In the genomic region with DNA sequence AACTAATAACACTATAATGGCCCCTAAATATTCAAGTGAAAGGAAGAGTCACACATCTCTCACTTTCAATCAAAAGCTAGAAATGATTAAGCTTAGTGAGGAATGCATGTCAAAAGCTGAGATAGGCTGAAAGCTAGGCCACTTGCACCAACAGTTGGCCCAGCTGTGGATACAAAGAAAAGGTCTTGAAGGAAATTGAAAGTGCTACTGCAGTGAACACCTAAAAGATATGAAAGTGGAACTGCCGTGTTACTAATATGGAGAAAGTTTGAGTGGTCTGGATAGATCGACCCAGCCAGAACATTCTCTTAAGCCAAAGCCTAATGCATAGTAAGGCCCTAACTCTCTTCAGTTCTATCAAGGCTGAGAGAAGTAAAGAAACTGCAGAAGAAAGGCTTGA, we compare ENCODE assay signal across 12 cellular contexts. TPM values are rescaled to one million over a fixed set of nuclear protein-coding genes. Genes with fewer than 3 reads are reported as not detected.
DNase-seq lines count a peak whose midpoint lies in the region; ATAC-seq and TF ChIP-seq lines count a peak whose summit lies in the region.
"Had no signal": no experiment of that assay in that cellular context is flagged by ENCODE, and none has a peak within 500 bp of the region (broad histone marks: within the 10 kb centered on the region; RNA-seq: fewer than 3 reads in every experiment).

No MANE protein-coding gene starts in this region.

- H3K9me3 ChIP-seq in CD4-positive, CD25-positive, alpha-beta regulatory T cell (ENCODE audit: control insufficient read depth in 2 of 2, low read length in 2 of 2), result no peaks in the 10 kb centered on the region
- no peaks in the 10 kb centered on the region for H3K9me3 ChIP-seq in Peyer's patch

- H3K4me1 ChIP-seq in CD4-positive, CD25-positive, alpha-beta regulatory T cell (ENCODE audit: control insufficient read depth, insufficient read depth, low read length, poor library complexity, severe bottlenecking), result peaks cover 14% of the 10 kb centered on the region
- H3K4me1 ChIP-seq in Peyer's patch, result no peaks in the 10 kb centered on the region

- H3K36me3 ChIP-seq in CD4-positive, CD25-positive, alpha-beta regulatory T cell (ENCODE audit: control insufficient read depth, insufficient read depth, low read length), result no peaks in the 10 kb centered on the region
- no peaks in the 10 kb centered on the region for H3K36me3 ChIP-seq in Peyer's patch

- H3K27ac ChIP-seq in CD4-positive, CD25-positive, alpha-beta regulatory T cell (ENCODE audit: insufficient read depth, low read length, poor library complexity, severe bottlenecking), result no peak overlapping the region
- H3K27ac ChIP-seq in Peyer's patch, result no peak overlapping the region
- H3K27ac ChIP-seq: C4-2B had no signal

- DNase-seq in CD4-positive, CD25-positive, alpha-beta regulatory T cell, result peak in 2 of 3 donors; percentile 6 to 79
- DNase-seq in NCI-H187 (lab: John Stamatoyannopoulos, UW) (no peak), middle frontal gyrus (ENCODE audit: extremely low spot score, low spot score) (no peak), Peyer's patch (no peak)
- DNase-seq in stimulated activated naive CD4-positive, alpha-beta T cell treated with Interleukin-2 at 50 U/mL for 16 hours (lab: John Stamatoyannopoulos, UW), result no peak
- DNase-seq: cerebellar nuclear complex, HFFc6, NCI-H510A had no signal

- TF ChIP-seq CTCF in Peyer's patch (IDR thresholded peaks at IDR 0.05), result no peak

- no peaks in the 10 kb centered on the region for H3K36me3 Mint-ChIP-seq in CD4-positive, CD25-positive, alpha-beta regulatory T cell

- H3K4me3 ChIP-seq in CD4-positive, CD25-positive, alpha-beta regulatory T cell (ENCODE audit: low read depth, low read length), result peak overlapping the region; percentile 70
- H3K4me3 ChIP-seq in Peyer's patch, result no peak overlapping the region

- peak; percentile 40 to 56 for ATAC-seq in CD4-positive, CD25-positive, alpha-beta regulatory T cell (ENCODE audit: low read depth in 2 of 2)
- ATAC-seq in GM18870 (IDR thresholded peaks at IDR 0.05; ENCODE audit: unreplicated experiment) (peak; percentile 100), HG02610 (IDR thresholded peaks at IDR 0.05; ENCODE audit: unreplicated experiment) (peak; percentile 100), HG03558 (IDR thresholded peaks at IDR 0.05; ENCODE audit: extremely low read depth, unreplicated experiment) (peak; percentile 100)

- H3K27ac Mint-ChIP-seq in CD4-positive, CD25-positive, alpha-beta regulatory T cell, result peak overlapping the region in 2 of 3 donors; percentile 4 to 91
- H3K27ac Mint-ChIP-seq: HFFc6 had no signal

- no peak for TF ChIP-seq POLR2A in Peyer's patch (IDR thresholded peaks at IDR 0.05)

- H3K4me3 Mint-ChIP-seq in CD4-positive, CD25-positive, alpha-beta regulatory T cell, result peak overlapping the region; percentile 3 to 75 (median 64)
- H3K4me3 Mint-ChIP-seq: HFFc6 had no signal

- H3K27me3 Mint-ChIP-seq in CD4-positive, CD25-positive, alpha-beta regulatory T cell, result peaks cover 27% of the 10 kb centered on the region

- H3K4me1 Mint-ChIP-seq in CD4-positive, CD25-positive, alpha-beta regulatory T cell, result peaks cover 6 to 17% (median 13%) of the 10 kb centered on the region in 4 donors

- H3K9me3 Mint-ChIP-seq in CD4-positive, CD25-positive, alpha-beta regulatory T cell, result peaks cover 0 to 4% (median 0%) of the 10 kb centered on the region in 7 donors
- H3K9me3 Mint-ChIP-seq: HFFc6 had no signal

- no peaks in the 10 kb centered on the region for H3K27me3 ChIP-seq in CD4-positive, CD25-positive, alpha-beta regulatory T cell (ENCODE audit: control insufficient read depth, insufficient read depth, low read length)
- no peaks in the 10 kb centered on the region for H3K27me3 ChIP-seq in Peyer's patch

RNA-seq across cellular contexts. Expression of gene SNX13, which starts 12.1 kb away (rescaled TPM):
- 32.5 TPM for total RNA-seq in CD4-positive, CD25-positive, alpha-beta regulatory T cell
- polyA plus RNA-seq in CD4-positive, CD25-positive, alpha-beta regulatory T cell, result 10 to 100 TPM; 11.9 to 13.1 (median 12.8) TPM
- total RNA-seq in Peyer's patch, result 10 to 100 TPM; 37.3 to 60.3 (median 48.8) TPM

Comparison
In these comparisons a context has a peak if more than half of its experiments do, and no peak if none do; other contexts are left out.
1. ATAC-seq: peak in every context shown above with its lines; median percentile 100 in GM18870; 100 in HG02610; 100 in HG03558; 48 in CD4-positive, CD25-positive, alpha-beta regulatory T cell.
2. DNase-seq: peak in CD4-positive, CD25-positive, alpha-beta regulatory T cell (2 of 3); none in NCI-H187 (0 of 2), middle frontal gyrus (single experiment), Peyer's patch (0 of 3) and stimulated activated naive CD4-positive, alpha-beta T cell treated with Interleukin-2 at 50 U/mL for 16 hours (single experiment).